In genomic region chr15:74958908-74959642, GRCh38 we compare ENCODE assay signal across 1 cellular context.
A peak's percentile ranks its signal among the peaks of the same experiment; 100 is the strongest.
TF ChIP-seq lines count a peak whose summit lies in the region.

No MANE protein-coding gene starts in this region.

TF ChIP-seq in H1, 55 proteins besides CTCF, POLR2A, EP300 and RAD21:
- TF ChIP-seq EZH2 (IDR thresholded peaks at IDR 0.05; ENCODE audit: low read depth, low read length, severe bottlenecking): peak; percentile 60
- peak; percentile 69 for TF ChIP-seq KDM4A (IDR thresholded peaks at IDR 0.05; ENCODE audit: low read depth, low read length, severe bottlenecking)
- TF ChIP-seq RNF2 (IDR thresholded peaks at IDR 0.05; ENCODE audit: borderline replicate concordance, low read depth, low read length, missing control alignments, poor library complexity, severe bottlenecking): peak; percentile 40
- TF ChIP-seq ATF2 (IDR thresholded peaks at IDR 0.05; ENCODE audit: low read length): no peak
- peak; percentile 73; the same call in 1 of the 2 replicates for TF ChIP-seq KDM1A (IDR thresholded peaks at IDR 0.05; ENCODE audit: borderline replicate concordance, low read length)
- TF ChIP-seq POU5F1 (IDR thresholded peaks at IDR 0.05; ENCODE audit: low read depth, low read length): no peak
- peak; percentile 71 for TF ChIP-seq ASH2L (IDR thresholded peaks at IDR 0.05; ENCODE audit: low read length)
- peak in 1 of 2 experiments; percentile 66; a peak in 1 of 4 replicates for TF ChIP-seq SIN3A (conservative IDR thresholded peaks at IDR 0.05 in 1 of 2, IDR thresholded peaks at IDR 0.05 in 1 of 2; ENCODE audit: low read depth in 1 of 2, low read length in 2 of 2)
- peak in 1 of 2 experiments; percentile 88; a peak in 2 of 4 replicates for TF ChIP-seq HDAC2 (IDR thresholded peaks at IDR 0.05; ENCODE audit: borderline replicate concordance in 1 of 2, low read depth in 2 of 2, low read length in 2 of 2)
- peak; percentile 73; the same call in 1 of the 2 replicates for TF ChIP-seq SUZ12 (IDR thresholded peaks at IDR 0.05; ENCODE audit: low read length)
- TF ChIP-seq CREB1 (IDR thresholded peaks at IDR 0.05): no peak
- TF ChIP-seq NANOG (IDR thresholded peaks at IDR 0.05; ENCODE audit: insufficient read depth, low read depth, low read length, poor library complexity, severe bottlenecking): peak; percentile 38
